In genomic region chr5:177351392-177352329, GRCh38 we compare ENCODE assay signal across 8 cellular contexts. TPM values are rescaled to one million over a fixed set of nuclear protein-coding genes. Genes with fewer than 3 reads are reported as not detected.
DNase-seq lines count a peak whose midpoint lies in the region; ATAC-seq, FAIRE-seq and TF ChIP-seq lines count a peak whose summit lies in the region.

A gene with protein sequence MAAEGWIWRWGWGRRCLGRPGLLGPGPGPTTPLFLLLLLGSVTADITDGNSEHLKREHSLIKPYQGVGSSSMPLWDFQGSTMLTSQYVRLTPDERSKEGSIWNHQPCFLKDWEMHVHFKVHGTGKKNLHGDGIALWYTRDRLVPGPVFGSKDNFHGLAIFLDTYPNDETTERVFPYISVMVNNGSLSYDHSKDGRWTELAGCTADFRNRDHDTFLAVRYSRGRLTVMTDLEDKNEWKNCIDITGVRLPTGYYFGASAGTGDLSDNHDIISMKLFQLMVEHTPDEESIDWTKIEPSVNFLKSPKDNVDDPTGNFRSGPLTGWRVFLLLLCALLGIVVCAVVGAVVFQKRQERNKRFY (minus strand): TSS chr5:177351668. CDS start chr5:177351647, 21 bp downstream.

- peak; percentile 97 for FAIRE-seq in GM12892 (lab: Jason Lieb, UNC)

- H3K4me1 ChIP-seq in left ventricle myocardium inferior (peaks cover 42% of the 10 kb centered on the region), prostate gland (replicated peaks) (peaks cover 16% of the 10 kb centered on the region), urinary bladder (ENCODE audit: insufficient read depth) (no peaks in the 10 kb centered on the region)

- 6% methylated on average over 55 of the region's 55 CpGs for WGBS in prostate gland
- WGBS in urinary bladder: 7% methylated on average over 55 of the region's 55 CpGs

- H3K4me3 ChIP-seq in left ventricle myocardium inferior (peak within 1 kb of the TSS; percentile 100), prostate gland (peak within 1 kb of the TSS; percentile 82 to 83), urinary bladder (ENCODE audit: low read depth, low read length) (peak within 1 kb of the TSS; percentile 94)

- H3K27ac ChIP-seq in left ventricle myocardium inferior (replicated peaks) (peak within 1 kb of the TSS; percentile 98), prostate gland (peak within 1 kb of the TSS; percentile 89 to 90), urinary bladder (ENCODE audit: low read depth) (peak within 1 kb of the TSS; percentile 79)

- intact Hi-C loops in T-helper 1 cell treated with Interleukin-12 subunit alpha and Interleukin-12 subunit beta and Interleukin-4 antibody, amounts not matched to agents 30 ng/mL and 1 ng/mL, for 36 hours (cut with micrococcal nuclease): loop anchor here (1.0 to 5.0 kb wide), 11 partner anchors 12 to 814 kb away; partner anchors contain the start of genes B4GALT7, NSD1, PRELID1 and RAB24
- intact Hi-C loops in left ventricle myocardium inferior (cut with micrococcal nuclease) (no loop called here), prostate gland (cut with DNase I) (no loop called here)

- peak; percentile 95 for DNase-seq in GM12892 (ENCODE audit: insufficient read length)
- DNase-seq in NCI-H146 treated with DMSO at 0.1 percent for 48 hours (lab: John Stamatoyannopoulos, UW; ENCODE audit: unreplicated experiment): peak; percentile 76
- peak; percentile 96 for DNase-seq in amniotic epithelial cell (ENCODE audit: low read depth)
- peak; percentile 93 for DNase-seq in left ventricle myocardium inferior
- peak; percentile 94 for DNase-seq in prostate gland (ENCODE audit: low spot score)

- TF ChIP-seq POLR2A in GM12892 (IDR thresholded peaks at IDR 0.05; ENCODE audit: low read depth, low read length) (peak; percentile 85), prostate gland (IDR thresholded peaks at IDR 0.05) (no peak)

- ATAC-seq in HG02870 (IDR thresholded peaks at IDR 0.05; ENCODE audit: unreplicated experiment): peak; percentile 92

- H3K9me3 ChIP-seq in left ventricle myocardium inferior (replicated peaks): no peaks in the 10 kb centered on the region
- no peaks in the 10 kb centered on the region for H3K9me3 ChIP-seq in prostate gland

- TF ChIP-seq CTCF in left ventricle myocardium inferior (IDR thresholded peaks at IDR 0.05; ENCODE audit: borderline replicate concordance) (no peak), prostate gland (IDR thresholded peaks at IDR 0.05) (no peak)

- H3K27me3 ChIP-seq in left ventricle myocardium inferior (ENCODE audit: low read depth): no peaks in the 10 kb centered on the region
- H3K27me3 ChIP-seq in prostate gland (replicated peaks; ENCODE audit: insufficient read depth): no peaks in the 10 kb centered on the region

- peaks cover 24% of the 10 kb centered on the region for H3K36me3 ChIP-seq in left ventricle myocardium inferior
- H3K36me3 ChIP-seq in prostate gland: no peaks in the 10 kb centered on the region
- H3K36me3 ChIP-seq in urinary bladder (ENCODE audit: insufficient read depth): no peaks in the 10 kb centered on the region

RNA-seq across cellular contexts. Expression of the gene that starts here (rescaled TPM):
- polyA plus RNA-seq in GM12892 (2012; ENCODE audit: missing spikeins): 44.8 TPM
- 151 and 157 TPM in 2 replicates for total RNA-seq in T-helper 1 cell treated with Interleukin-12 subunit alpha and Interleukin-12 subunit beta and Interleukin-4 antibody, amounts not matched to agents 30 ng/mL and 1 ng/mL, for 36 hours
- total RNA-seq in left ventricle myocardium inferior (60.0 TPM), prostate gland (100 to 1,000 TPM; 350 to 369 TPM), urinary bladder (101 TPM)
- polyA plus RNA-seq in urinary bladder: 209 TPM

Comparison
In these comparisons a context has a peak if more than half of its experiments do, and no peak if none do; other contexts are left out.
1. Peak in every context shown above with its lines: DNase-seq, ATAC-seq, H3K4me3 ChIP-seq and H3K27ac ChIP-seq.